In genomic region chr11:1547467-1548098, GRCh38 we compare ENCODE assay signal across 12 cellular contexts. TPM values are rescaled to one million over a fixed set of nuclear protein-coding genes. Genes with fewer than 3 reads are reported as not detected.
A peak's percentile ranks its signal among the peaks of the same experiment; 100 is the strongest.
DNase-seq lines count a peak whose midpoint lies in the region; ATAC-seq and TF ChIP-seq lines count a peak whose summit lies in the region.
"Had no signal": no experiment of that assay in that cellular context is flagged by ENCODE, and none has a peak within 500 bp of the region (broad histone marks: within the 10 kb centered on the region; RNA-seq: fewer than 3 reads in every experiment).

No MANE protein-coding gene starts in this region.

- H3K27ac Mint-ChIP-seq in Caco-2 (ENCODE audit: unreplicated experiment) (no peak overlapping the region), progenitor cell of endocrine pancreas (no peak overlapping the region)

- peak; percentile 1 to 29 (median 6) for ATAC-seq in heart left ventricle
- no peak for ATAC-seq in GM21390 (IDR thresholded peaks at IDR 0.05; ENCODE audit: unreplicated experiment)

- H3K4me1 Mint-ChIP-seq in Caco-2 (ENCODE audit: low read depth, unreplicated experiment) (no peaks in the 10 kb centered on the region), progenitor cell of endocrine pancreas (ENCODE audit: low read depth) (no peaks in the 10 kb centered on the region)

- BruUV-seq in Caco-2 (replicated peaks; lab: Mats Ljungman, UMichigan) = no TSS peak

- peak overlapping the region; percentile 48 for H3K4me3 ChIP-seq in Caco-2 (ENCODE audit: low read depth, low read length)
- H3K4me3 ChIP-seq in heart left ventricle = peak overlapping the region in 11 of 12 donors; percentile 36 to 63 (median 52)

- no peak for TF ChIP-seq CTCF in Caco-2 (IDR thresholded peaks at IDR 0.05; ENCODE audit: insufficient read depth in 1 of 2, low read depth in 1 of 2, low read length in 1 of 2, severe bottlenecking in 1 of 2, unreplicated experiment in 1 of 2)
- TF ChIP-seq CTCF in heart left ventricle (IDR thresholded peaks at IDR 0.05) = no peak
- TF ChIP-seq CTCF in progenitor cell of endocrine pancreas (IDR thresholded peaks at IDR 0.05; ENCODE audit: unreplicated experiment) = no peak

- intact Hi-C loops in Caco-2 (cut with micrococcal nuclease; ENCODE audit: unreplicated experiment) = no loop called here
- intact Hi-C loops in heart left ventricle (cut with DNase I) = loop anchor here (1.0 to 10.0 kb wide), 6 partner anchors 25 to 87 kb away; partner anchors contain the start of genes KRTAP5-5 (in 6 of the 10), KRTAP5-4 (in 3 of the 10) and DUSP8 (in 1 of the 10)

- H3K27ac ChIP-seq in heart left ventricle = peak overlapping the region; percentile 72 to 95 (median 84)

- H3K9me3 Mint-ChIP-seq in Caco-2 (ENCODE audit: unreplicated experiment) = no peaks in the 10 kb centered on the region
- H3K9me3 Mint-ChIP-seq in progenitor cell of endocrine pancreas (ENCODE audit: low read depth) = no peaks in the 10 kb centered on the region

- H3K27me3 ChIP-seq in Caco-2 (replicated peaks; ENCODE audit: control insufficient read depth, insufficient read depth, low read length) (peaks cover 2% of the 10 kb centered on the region; the same call in 1 of the 2 replicates), heart left ventricle (peaks cover 0 to 35% (median 9%) of the 10 kb centered on the region in 9 donors)

- H3K9me3 ChIP-seq in Caco-2 (no peaks in the 10 kb centered on the region), heart left ventricle (no peaks in the 10 kb centered on the region)

- H3K4me1 ChIP-seq in Caco-2 (peaks cover 13% of the 10 kb centered on the region), heart left ventricle (peaks cover 8 to 37% (median 21%) of the 10 kb centered on the region in 12 donors)

- DNase-seq in Caco-2 = no peak
- DNase-seq in RPMI8226 = peak; percentile 17
- peak in 2 of 5 donors; percentile 26 to 68 for DNase-seq in heart left ventricle
- no peak for DNase-seq in progenitor cell of endocrine pancreas (ENCODE audit: low spot score, unreplicated experiment)
- DNase-seq in GM03348 (ENCODE audit: low spot score) = no peak
- DNase-seq in NCI-H1694 (lab: John Stamatoyannopoulos, UW) = no peak
- DNase-seq in RKO (ENCODE audit: low spot score) = no peak
- DNase-seq: activated CD8-positive, alpha-beta memory T cell treated with anti-CD3 and anti-CD28 coated beads, Interleukin-2, amount 50 U/mL, for 48 hours; DND-41; OCI-M1 had no signal

- H3K36me3 Mint-ChIP-seq in Caco-2 (ENCODE audit: insufficient read depth, unreplicated experiment) (no peaks in the 10 kb centered on the region), progenitor cell of endocrine pancreas (ENCODE audit: insufficient read depth) (no peaks in the 10 kb centered on the region)

- H3K4me3 Mint-ChIP-seq in Caco-2 (ENCODE audit: unreplicated experiment) = peak overlapping the region; percentile 65
- H3K4me3 Mint-ChIP-seq in progenitor cell of endocrine pancreas (ENCODE audit: low read depth) = peak overlapping the region; percentile 54

- no peaks in the 10 kb centered on the region for H3K36me3 ChIP-seq in Caco-2 (ENCODE audit: control insufficient read depth, insufficient read depth, low read length)
- no peaks in the 10 kb centered on the region for H3K36me3 ChIP-seq in heart left ventricle

- WGBS in heart left ventricle, 4 donors = 13 to 17% (median 15%) methylated on average over 18 to 33 of the region's 33 CpGs

- CTCF ChIA-PET in Caco-2 (lab: Charles Lee) = interaction anchor here (1.1 to 2.5 kb wide), 3 partner anchors 26 to 159 kb away, joined by 3 to 138 read pairs (median 13); partner anchors contain the start of genes BRSK2 and DUSP8

- no peak for TF ChIP-seq POLR2A in heart left ventricle (IDR thresholded peaks at IDR 0.05)

- H3K27me3 Mint-ChIP-seq in Caco-2 (ENCODE audit: insufficient read depth, unreplicated experiment) = no peaks in the 10 kb centered on the region
- H3K27me3 Mint-ChIP-seq in progenitor cell of endocrine pancreas = peaks cover 45% of the 10 kb centered on the region

- POLR2A ChIA-PET in Caco-2 (lab: Charles Lee) = no interaction called here

RNA-seq across cellular contexts. Expression of gene DUSP8, which starts 24.5 kb away (rescaled TPM):
- total RNA-seq in Caco-2 (2022) (7.7 and 12.1 TPM in 2 replicates), heart left ventricle (10 to 100 TPM in 8 of 9 donors, 1 to 10 TPM in 1; 9.8 to 29.9 (median 17.1) TPM), progenitor cell of endocrine pancreas (15.2 and 15.9 TPM in 2 replicates)
- 10 to 100 TPM; 10.9 to 12.8 TPM for polyA plus RNA-seq in heart left ventricle

RNA-seq across cellular contexts. Expression of gene KRTAP5-1, which starts 37.5 kb away (rescaled TPM):
- total RNA-seq in Caco-2 (2022) (not detected in 2 replicates), heart left ventricle (not detected), progenitor cell of endocrine pancreas (not detected in 2 replicates)
- polyA plus RNA-seq in heart left ventricle = not detected
- total RNA-seq: mucosa of gallbladder had no signal

RNA-seq across cellular contexts. Expression of gene KRTAP5-2, which starts 50.5 kb away (rescaled TPM):
- total RNA-seq in Caco-2 (2022) = not detected in 2 replicates
- not detected for total RNA-seq in heart left ventricle
- polyA plus RNA-seq in heart left ventricle = not detected
- not detected in 2 replicates for total RNA-seq in progenitor cell of endocrine pancreas
